25 cellular contexts compared by ENCODE assay signal in genomic region chr10:2920166-2920565, GRCh38.
"Had no signal": no experiment of that assay in that cellular context is flagged by ENCODE, and none has a peak within 500 bp of the region (broad histone marks: within the 10 kb centered on the region; RNA-seq: fewer than 3 reads in every experiment).

No MANE protein-coding gene starts in this region.

- H3K4me1 ChIP-seq: left ventricle myocardium inferior, psoas muscle, stomach, thyroid gland had no signal

- DNase-seq: dermis blood vessel endothelial cell; effector memory CD8-positive, alpha-beta T cell; hypothalamus; immature natural killer cell; islet precursor cell; kidney glomerular epithelial cell; left ventricle myocardium inferior; lower lobe of right lung; naive B cell; ovary; posterior cingulate gyrus; psoas muscle; right cardiac atrium; stimulated activated CD4-positive, alpha-beta T cell treated with anti-CD3 and anti-CD28 coated beads, Interleukin-12 subunit alpha, Interleukin-12 subunit beta, amount 100 ng/mL, for 4 hours; stimulated activated CD4-positive, alpha-beta T cell treated with anti-CD3 and anti-CD28 coated beads, Interleukin-1b, Interleukin-23, amount 100 ng/mL, for 48 hours; stimulated activated CD4-positive, alpha-beta T cell treated with anti-CD3 and anti-CD28 coated beads, Interleukin-4, amount 100 ng/mL, for 1 hour; stimulated activated CD8-positive, alpha-beta memory T cell treated with anti-CD3 and anti-CD28 coated beads, Interleukin-4, amount 100 ng/mL, for 48 hours; stimulated activated naive CD4-positive, alpha-beta T cell treated with Interleukin-2 at 50 U/mL for 16 hours; stomach; thyroid gland had no signal

- H3K27ac ChIP-seq: coronary artery, left ventricle myocardium inferior, lower lobe of right lung, neural progenitor cell, ovary, psoas muscle, stomach, thyroid gland had no signal

- H3K36me3 ChIP-seq: left ventricle myocardium inferior, lower lobe of right lung, neural progenitor cell, ovary, stomach, thyroid gland had no signal

- H3K27me3 ChIP-seq: neural progenitor cell, ovary, thyroid gland had no signal

- H3K4me1 Mint-ChIP-seq: central memory CD8-positive, alpha-beta T cell; immature natural killer cell had no signal

- H3K9me3 Mint-ChIP-seq: central memory CD8-positive, alpha-beta T cell; effector memory CD8-positive, alpha-beta T cell; naive B cell; natural killer cell treated with Interleukin-12 subunit alpha and Interleukin-12 subunit beta and Interleukin-15 and Interleukin-18, amount 100 ng/mL, for 72 hours had no signal

- H3K4me3 ChIP-seq: coronary artery, left ventricle myocardium inferior, lower lobe of right lung, neural progenitor cell, ovary, psoas muscle, smooth muscle cell, stomach, thyroid gland had no signal

- H3K27ac Mint-ChIP-seq: effector memory CD8-positive, alpha-beta T cell; immature natural killer cell; natural killer cell treated with Interleukin-12 subunit alpha and Interleukin-12 subunit beta and Interleukin-15 and Interleukin-18, amount 100 ng/mL, for 72 hours; neural progenitor cell had no signal

- H3K36me3 Mint-ChIP-seq: immature natural killer cell; naive B cell; natural killer cell treated with Interleukin-12 subunit alpha and Interleukin-12 subunit beta and Interleukin-15 and Interleukin-18, amount 100 ng/mL, for 72 hours; neural progenitor cell had no signal

- H3K4me3 Mint-ChIP-seq: central memory CD8-positive, alpha-beta T cell; effector memory CD8-positive, alpha-beta T cell; immature natural killer cell; naive B cell; natural killer cell treated with Interleukin-12 subunit alpha and Interleukin-12 subunit beta and Interleukin-15 and Interleukin-18, amount 100 ng/mL, for 72 hours; neural progenitor cell had no signal

- ATAC-seq: effector memory CD8-positive, alpha-beta T cell; psoas muscle; right cardiac atrium had no signal

- H3K9me3 ChIP-seq: left ventricle myocardium inferior, lower lobe of right lung, ovary, psoas muscle, stomach, thyroid gland had no signal
